ENCODE assay signal across 11 cellular contexts in the genomic region with DNA sequence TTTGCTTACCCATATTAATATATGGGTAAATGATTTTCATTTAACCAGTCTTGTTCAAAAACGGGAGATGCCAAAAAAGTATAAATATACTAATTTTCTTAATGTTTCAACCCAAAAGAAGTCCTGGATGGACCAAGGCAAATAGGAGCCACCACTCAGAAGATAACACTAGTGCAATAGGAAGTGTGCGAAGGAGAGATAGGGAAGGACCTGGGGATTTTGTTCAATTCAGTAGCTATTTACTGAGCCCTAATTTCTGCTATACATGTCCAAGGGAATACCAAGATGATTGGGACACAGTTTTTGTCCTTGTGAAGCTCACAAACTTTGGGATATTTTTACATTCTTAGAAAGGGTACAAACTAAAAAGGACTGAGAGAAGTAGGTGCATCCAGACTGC. TPM values are rescaled to one million over a fixed set of nuclear protein-coding genes. Genes with fewer than 3 reads are reported as not detected.
DNase-seq lines count a peak whose midpoint lies in the region; ATAC-seq and TF ChIP-seq lines count a peak whose summit lies in the region.
"Had no signal": no experiment of that assay in that cellular context is flagged by ENCODE, and none has a peak within 500 bp of the region (broad histone marks: within the 10 kb centered on the region; RNA-seq: fewer than 3 reads in every experiment).

No MANE protein-coding gene starts in this region.

- no peaks in the 10 kb centered on the region for H3K27me3 Mint-ChIP-seq in natural killer cell (ENCODE audit: low read depth in 2 of 2)
- H3K27me3 Mint-ChIP-seq: stimulated activated naive B cell treated with anti-CD40 and anti-IgM and Interleukin-4, amounts not matched to agents 10 μg/mL and 1 μg/mL and 100 μg/mL, for 72 hours had no signal

- DNase-seq in CMK (ENCODE audit: low read depth) (peak; percentile 69), NB4 (ENCODE audit: low read depth) (no peak), coronary artery (ENCODE audit: low spot score) (no peak), natural killer cell (no peak), AML-193 (lab: John Stamatoyannopoulos, UW) (no peak), HuH-7.5 (ENCODE audit: low spot score) (no peak)
- no peak for DNase-seq in activated effector memory CD4-positive, alpha-beta T cell treated with anti-CD3 and anti-CD28 coated beads, Interleukin-2, amount 50 U/mL, for 16 hours
- DNase-seq: NCI-H146; right cardiac atrium; stimulated activated naive B cell treated with anti-CD40 and anti-IgM and Interleukin-4, amounts not matched to agents 10 μg/mL and 1 μg/mL and 100 μg/mL, for 72 hours had no signal

- peak overlapping the region; percentile 83 for H3K4me3 ChIP-seq in NB4 (ENCODE audit: low read depth, low read length)
- H3K4me3 ChIP-seq in coronary artery: peak overlapping the region; percentile 88

- intact Hi-C loops in natural killer cell (cut with micrococcal nuclease): no loop called here

- peak overlapping the region; percentile 79 to 87 for H3K27ac Mint-ChIP-seq in natural killer cell

- no peak for TF ChIP-seq POLR2A in NB4 (IDR thresholded peaks at IDR 0.05; ENCODE audit: extremely low read depth, insufficient read length)

- H3K36me3 Mint-ChIP-seq in natural killer cell: no peaks in the 10 kb centered on the region

- H3K27ac ChIP-seq in coronary artery: no peak overlapping the region

- no peak for ATAC-seq in natural killer cell
- ATAC-seq in GM19328 (IDR thresholded peaks at IDR 0.05; ENCODE audit: unreplicated experiment): no peak

- peaks cover 24 to 35% of the 10 kb centered on the region in 2 donors for H3K4me1 Mint-ChIP-seq in natural killer cell

- TF ChIP-seq CTCF in NB4 (IDR thresholded peaks at IDR 0.05; ENCODE audit: low read depth, low read length) (no peak), coronary artery (IDR thresholded peaks at IDR 0.05) (no peak), natural killer cell (IDR thresholded peaks at IDR 0.05) (no peak)

- peak overlapping the region; percentile 92 for H3K4me3 Mint-ChIP-seq in natural killer cell

- no peaks in the 10 kb centered on the region for H3K9me3 Mint-ChIP-seq in natural killer cell
- H3K9me3 Mint-ChIP-seq: stimulated activated naive B cell treated with anti-CD40 and anti-IgM and Interleukin-4, amounts not matched to agents 10 μg/mL and 1 μg/mL and 100 μg/mL, for 72 hours had no signal

RNA-seq across cellular contexts. Expression of a gene that starts 1.5 kb away (rescaled TPM):
- total RNA-seq in natural killer cell: 10 to 100 TPM in 2 of 3 donors, 1 to 10 TPM in 1; 10.0 to 19.8 (median 13.7) TPM
